Comparison of ENCODE assay signal across 1 cellular context in genomic region chr1:14889937-14890440, GRCh38.
TF ChIP-seq lines count a peak whose summit lies in the region.

No MANE protein-coding gene starts in this region.

TF ChIP-seq in K562, 482 proteins besides CTCF, POLR2A, EP300 and RAD21 (continued from another document):
- no peak for TF ChIP-seq ZNF609 (CRISPR knock-in tag; IDR thresholded peaks at IDR 0.05; ENCODE audit: borderline replicate concordance)
- no peak for TF ChIP-seq ID3 (CRISPR knock-in tag; IDR thresholded peaks at IDR 0.05)
- no peak for TF ChIP-seq ID3 (tag; IDR thresholded peaks at IDR 0.05)
- TF ChIP-seq ZSCAN29 (IDR thresholded peaks at IDR 0.05), result no peak
- TF ChIP-seq ZBTB5 (IDR thresholded peaks at IDR 0.05), result no peak
- TF ChIP-seq ZNF830 (CRISPR knock-in tag; IDR thresholded peaks at IDR 0.05), result no peak
- no peak for TF ChIP-seq DLX4 (CRISPR knock-in tag; IDR thresholded peaks at IDR 0.05)
- no peak for TF ChIP-seq RB1 (IDR thresholded peaks at IDR 0.05; ENCODE audit: low read depth)
- no peak for TF ChIP-seq DMBX1 (CRISPR knock-in tag; IDR thresholded peaks at IDR 0.05; ENCODE audit: borderline replicate concordance)
- no peak for TF ChIP-seq MXI1 (IDR thresholded peaks at IDR 0.05; ENCODE audit: low read depth, low read length)
- no peak for TF ChIP-seq ZNF407 (IDR thresholded peaks at IDR 0.05; ENCODE audit: low read depth)
